In genomic region chr1:155068599-155068998, GRCh38 we compare ENCODE assay signal across 1 cellular context.
A peak's percentile ranks its signal among the peaks of the same experiment; 100 is the strongest.
TF ChIP-seq lines count a peak whose summit lies in the region.

No MANE protein-coding gene starts in this region.

TF ChIP-seq in HEK293, 187 proteins besides CTCF, POLR2A, EP300 and RAD21 (continued from another document):
- TF ChIP-seq ATF2 (tag by site-specific recombination; IDR thresholded peaks at IDR 0.05; ENCODE audit: low read depth) (peak; percentile 75), GLI2 (tag by site-specific recombination; IDR thresholded peaks at IDR 0.05; ENCODE audit: borderline replicate concordance, low read depth) (no peak), ZNF248 (tag by site-specific recombination; IDR thresholded peaks at IDR 0.05) (no peak), ZNF148 (tag by site-specific recombination; IDR thresholded peaks at IDR 0.05; ENCODE audit: borderline replicate concordance) (no peak), KLF17 (tag by site-specific recombination; IDR thresholded peaks at IDR 0.05) (peak; percentile 88), ZNF175 (tag by site-specific recombination; IDR thresholded peaks at IDR 0.05) (no peak), ZSCAN4 (tag by site-specific recombination; IDR thresholded peaks at IDR 0.05) (no peak), YY2 (tag by site-specific recombination; IDR thresholded peaks at IDR 0.05) (no peak), ZBTB20 (tag by site-specific recombination; IDR thresholded peaks at IDR 0.05) (no peak), ZNF221 (tag by site-specific recombination; IDR thresholded peaks at IDR 0.05; ENCODE audit: borderline replicate concordance) (no peak), PRDM4 (tag by site-specific recombination; IDR thresholded peaks at IDR 0.05) (no peak), ZNF23 (tag by site-specific recombination; IDR thresholded peaks at IDR 0.05; ENCODE audit: borderline replicate concordance) (no peak), EGR2 (tag by site-specific recombination; IDR thresholded peaks at IDR 0.05; ENCODE audit: low read depth) (peak; percentile 67), ZBTB10 (tag by site-specific recombination; IDR thresholded peaks at IDR 0.05) (0 out of 2 replicates have a peak, but pooled peaks have one; percentile 33), PATZ1 (tag by site-specific recombination; IDR thresholded peaks at IDR 0.05) (peak; percentile 51; the same call in 1 of the 2 replicates), ZIC2 (tag by site-specific recombination; IDR thresholded peaks at IDR 0.05) (peak; percentile 27; the same call in 1 of the 2 replicates), SP7 (tag by site-specific recombination; IDR thresholded peaks at IDR 0.05) (peak; percentile 59; the same call in 1 of the 2 replicates), ZNF596 (tag by site-specific recombination; IDR thresholded peaks at IDR 0.05) (no peak), ZNF677 (tag by site-specific recombination; IDR thresholded peaks at IDR 0.05) (no peak), KLF1 (tag by site-specific recombination; IDR thresholded peaks at IDR 0.05) (peak; percentile 37), ZNF169 (tag by site-specific recombination; IDR thresholded peaks at IDR 0.05) (no peak), SP2 (tag by site-specific recombination; IDR thresholded peaks at IDR 0.05) (peak; percentile 45), ZNF114 (tag by site-specific recombination; IDR thresholded peaks at IDR 0.05) (no peak), ZNF366 (tag by site-specific recombination; conservative IDR thresholded peaks at IDR 0.05) (0 out of 2 replicates have a peak, but pooled peaks have one; percentile 23), ZNF704 (tag by site-specific recombination; IDR thresholded peaks at IDR 0.05) (no peak), SALL2 (tag by site-specific recombination; IDR thresholded peaks at IDR 0.05; ENCODE audit: borderline replicate concordance) (no peak), ZNF843 (tag by site-specific recombination; IDR thresholded peaks at IDR 0.05) (no peak), WT1 (tag by site-specific recombination; IDR thresholded peaks at IDR 0.05) (peak; percentile 96), ZFHX2 (tag by site-specific recombination; conservative IDR thresholded peaks at IDR 0.05) (peak; percentile 68; the same call in 1 of the 2 replicates), ZNF292 (tag by site-specific recombination; IDR thresholded peaks at IDR 0.05; ENCODE audit: borderline replicate concordance, low read depth) (no peak), BCL11A (tag by site-specific recombination; IDR thresholded peaks at IDR 0.05; ENCODE audit: low read depth) (no peak)
